1 cellular context compared by ENCODE assay signal in the genomic region with DNA sequence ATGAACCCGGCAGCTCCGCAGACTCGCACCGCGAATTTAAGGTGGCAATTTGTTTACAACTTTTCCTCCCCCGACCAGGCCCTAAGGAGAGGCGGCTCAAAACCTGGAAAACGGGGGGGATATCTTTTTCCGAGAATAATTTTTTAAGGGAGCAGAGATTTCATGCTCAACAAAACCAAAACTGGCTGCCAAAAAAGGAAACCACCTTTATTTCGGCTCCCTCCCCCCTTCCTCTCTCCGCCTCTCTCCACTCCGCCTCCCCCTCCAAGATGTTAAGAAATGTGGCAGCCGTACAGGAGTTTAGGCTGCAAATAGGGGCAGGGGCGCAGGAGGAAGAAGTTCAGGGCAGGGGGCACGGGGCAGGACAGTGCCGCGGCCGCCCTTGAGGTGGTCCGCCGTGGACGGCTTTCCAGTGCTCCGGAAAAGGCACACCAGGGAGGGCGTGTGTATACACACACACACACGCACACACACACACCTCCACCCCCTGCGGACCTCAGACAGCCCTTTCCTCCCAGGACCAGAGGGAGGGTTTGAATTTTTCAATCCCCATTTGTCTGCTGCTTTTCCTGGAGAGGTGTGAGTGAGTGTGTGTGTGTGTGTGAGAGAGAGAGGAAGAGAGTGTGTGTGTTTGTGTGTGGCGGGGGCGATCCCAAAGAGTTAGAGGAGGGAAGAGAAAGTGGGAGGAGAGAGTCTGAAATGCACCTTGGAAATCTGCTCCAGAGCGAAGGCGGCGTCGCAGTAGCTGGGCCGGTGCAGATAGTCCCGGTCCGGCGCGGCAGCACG.
TF ChIP-seq lines count a peak whose summit lies in the region.

No MANE protein-coding gene starts in this region.

TF ChIP-seq in endothelial cell of umbilical vein, 7 proteins besides CTCF, POLR2A, EP300 and RAD21:
- TF ChIP-seq, protein P1, sequence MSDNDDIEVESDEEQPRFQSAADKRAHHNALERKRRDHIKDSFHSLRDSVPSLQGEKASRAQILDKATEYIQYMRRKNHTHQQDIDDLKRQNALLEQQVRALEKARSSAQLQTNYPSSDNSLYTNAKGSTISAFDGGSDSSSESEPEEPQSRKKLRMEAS (IDR thresholded peaks at IDR 0.05; ENCODE audit: insufficient read depth, insufficient read length): no peak
- no peak for TF ChIP-seq JUN (IDR thresholded peaks at IDR 0.05; ENCODE audit: borderline replicate concordance, insufficient read depth, insufficient read length, low read depth)
- no peak for TF ChIP-seq FOS (IDR thresholded peaks at IDR 0.05; ENCODE audit: borderline replicate concordance, insufficient read depth, low read length)
- TF ChIP-seq MYC (IDR thresholded peaks at IDR 0.05; ENCODE audit: low read depth, low read length): no peak
- TF ChIP-seq POLR2AphosphoS5 (IDR thresholded peaks at IDR 0.05; ENCODE audit: insufficient read depth, low read depth, low read length): no peak
- no peak for TF ChIP-seq GATA2 (IDR thresholded peaks at IDR 0.05; ENCODE audit: insufficient read depth, insufficient read length, low read depth, low read length)
- no peak for TF ChIP-seq EZH2 (IDR thresholded peaks at IDR 0.05; ENCODE audit: borderline replicate concordance, low read depth, low read length, severe bottlenecking)
